Comparison of ENCODE assay signal across 1 cellular context in genomic region chr2:121755237-121756111, GRCh38.
TF ChIP-seq lines count a peak whose summit lies in the region.

Gene TSN, plus strand, starts transcription at chr2:121755651. Its CDS starts 129 bp downstream, at chr2:121755780.

TF ChIP-seq in HepG2, 621 proteins besides CTCF, POLR2A, EP300 and RAD21 (continued from another document and continues in another):
- TF ChIP-seq, protein P1, sequence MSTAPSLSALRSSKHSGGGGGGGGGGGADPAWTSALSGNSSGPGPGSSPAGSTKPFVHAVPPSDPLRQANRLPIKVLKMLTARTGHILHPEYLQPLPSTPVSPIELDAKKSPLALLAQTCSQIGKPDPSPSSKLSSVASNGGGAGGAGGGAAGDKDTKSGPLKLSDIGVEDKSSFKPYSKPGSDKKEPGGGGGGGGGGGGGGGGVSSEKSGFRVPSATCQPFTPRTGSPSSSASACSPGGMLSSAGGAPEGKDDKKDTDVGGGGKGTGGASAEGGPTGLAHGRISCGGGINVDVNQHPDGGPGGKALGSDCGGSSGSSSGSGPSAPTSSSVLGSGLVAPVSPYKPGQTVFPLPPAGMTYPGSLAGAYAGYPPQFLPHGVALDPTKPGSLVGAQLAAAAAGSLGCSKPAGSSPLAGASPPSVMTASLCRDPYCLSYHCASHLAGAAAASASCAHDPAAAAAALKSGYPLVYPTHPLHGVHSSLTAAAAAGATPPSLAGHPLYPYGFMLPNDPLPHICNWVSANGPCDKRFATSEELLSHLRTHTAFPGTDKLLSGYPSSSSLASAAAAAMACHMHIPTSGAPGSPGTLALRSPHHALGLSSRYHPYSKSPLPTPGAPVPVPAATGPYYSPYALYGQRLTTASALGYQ (CRISPR knock-in tag; IDR thresholded peaks at IDR 0.05): peak; percentile 64; the same call in 1 of the 2 replicates
- TF ChIP-seq ZNF766 (CRISPR knock-in tag; IDR thresholded peaks at IDR 0.05; ENCODE audit: borderline replicate concordance) (no peak), ZBTB42 (CRISPR knock-in tag; IDR thresholded peaks at IDR 0.05) (peak; percentile 91; the same call in 1 of the 2 replicates), FOXM1 (CRISPR knock-in tag; IDR thresholded peaks at IDR 0.05) (no peak; the same call in 1 of the 2 replicates), ZNF17 (CRISPR knock-in tag; IDR thresholded peaks at IDR 0.05) (no peak), ZNF709 (CRISPR knock-in tag; IDR thresholded peaks at IDR 0.05) (peak; percentile 59; the same call in 1 of the 2 replicates), ZNF343 (CRISPR knock-in tag; IDR thresholded peaks at IDR 0.05) (peak; percentile 65; the same call in 1 of the 2 replicates), ZNF713 (CRISPR knock-in tag; IDR thresholded peaks at IDR 0.05) (no peak), NCOR1 (IDR thresholded peaks at IDR 0.05; ENCODE audit: borderline replicate concordance, low read length) (peak; percentile 41; the same call in 1 of the 2 replicates), IRF2 (CRISPR knock-in tag; IDR thresholded peaks at IDR 0.05) (peak; percentile 98), GPBP1L1 (CRISPR knock-in tag; IDR thresholded peaks at IDR 0.05) (no peak), SAP130 (CRISPR knock-in tag; IDR thresholded peaks at IDR 0.05; ENCODE audit: low read depth) (peak; percentile 100), ZNF605 (CRISPR knock-in tag; IDR thresholded peaks at IDR 0.05) (peak; percentile 95), ZNF350 (CRISPR knock-in tag; IDR thresholded peaks at IDR 0.05; ENCODE audit: borderline replicate concordance, low read depth) (peak; percentile 98), SALL2 (CRISPR knock-in tag; IDR thresholded peaks at IDR 0.05) (peak; percentile 96; the same call in 1 of the 2 replicates), ZNF598 (CRISPR knock-in tag; IDR thresholded peaks at IDR 0.05; ENCODE audit: borderline replicate concordance) (peak; percentile 98), NAIF1 (CRISPR knock-in tag; IDR thresholded peaks at IDR 0.05; ENCODE audit: borderline replicate concordance) (peak; percentile 91; the same call in 1 of the 2 replicates), ZNF574 (CRISPR knock-in tag; IDR thresholded peaks at IDR 0.05) (peak; percentile 95), PAWR (CRISPR knock-in tag; IDR thresholded peaks at IDR 0.05; ENCODE audit: borderline replicate concordance) (no peak), PHF5A (CRISPR knock-in tag; IDR thresholded peaks at IDR 0.05; ENCODE audit: low read depth, unreplicated experiment) (peak; percentile 92), ZNF205 (CRISPR knock-in tag; IDR thresholded peaks at IDR 0.05) (peak; percentile 98), ZMYM4 (CRISPR knock-in tag; IDR thresholded peaks at IDR 0.05) (peak; percentile 97), NR2F6 (IDR thresholded peaks at IDR 0.05) (no peak), NR2F6 (CRISPR knock-in tag; IDR thresholded peaks at IDR 0.05) (peak; percentile 57; the same call in 1 of the 2 replicates), ARNTL (CRISPR knock-in tag; IDR thresholded peaks at IDR 0.05) (peak; percentile 96), CSRNP2 (CRISPR knock-in tag; conservative IDR thresholded peaks at IDR 0.05; ENCODE audit: low read depth) (no peak), KLF6 (CRISPR knock-in tag; IDR thresholded peaks at IDR 0.05) (peak; percentile 63; the same call in 1 of the 2 replicates), ZNF44 (CRISPR knock-in tag; IDR thresholded peaks at IDR 0.05) (peak; percentile 87), CC2D1A (CRISPR knock-in tag; IDR thresholded peaks at IDR 0.05) (0 out of 2 replicates have a peak, but pooled peaks have one; percentile 86), MAFK (conservative IDR thresholded peaks at IDR 0.05 in 1 of 2, IDR thresholded peaks at IDR 0.05 in 1 of 2; ENCODE audit: low read length in 2 of 2) (0 out of 4 replicates have a peak, but pooled peaks of 1 of the 2 experiments have one; percentile 25), SMYD3 (CRISPR knock-in tag; IDR thresholded peaks at IDR 0.05) (no peak), ZNF225 (CRISPR knock-in tag; IDR thresholded peaks at IDR 0.05) (peak; percentile 94; the same call in 1 of the 2 replicates), SYNCRIP (IDR thresholded peaks at IDR 0.05; ENCODE audit: insufficient read depth, low read depth, low read length) (no peak), ZBTB43 (CRISPR knock-in tag; conservative IDR thresholded peaks at IDR 0.05) (no peak), ZNF253 (CRISPR knock-in tag; IDR thresholded peaks at IDR 0.05; ENCODE audit: borderline replicate concordance) (no peak), ZNF34 (CRISPR knock-in tag; IDR thresholded peaks at IDR 0.05; ENCODE audit: borderline replicate concordance) (peak; percentile 92; the same call in 1 of the 2 replicates), ZNF703 (CRISPR knock-in tag; IDR thresholded peaks at IDR 0.05; ENCODE audit: borderline replicate concordance) (no peak)
- TF ChIP-seq, protein P2, sequence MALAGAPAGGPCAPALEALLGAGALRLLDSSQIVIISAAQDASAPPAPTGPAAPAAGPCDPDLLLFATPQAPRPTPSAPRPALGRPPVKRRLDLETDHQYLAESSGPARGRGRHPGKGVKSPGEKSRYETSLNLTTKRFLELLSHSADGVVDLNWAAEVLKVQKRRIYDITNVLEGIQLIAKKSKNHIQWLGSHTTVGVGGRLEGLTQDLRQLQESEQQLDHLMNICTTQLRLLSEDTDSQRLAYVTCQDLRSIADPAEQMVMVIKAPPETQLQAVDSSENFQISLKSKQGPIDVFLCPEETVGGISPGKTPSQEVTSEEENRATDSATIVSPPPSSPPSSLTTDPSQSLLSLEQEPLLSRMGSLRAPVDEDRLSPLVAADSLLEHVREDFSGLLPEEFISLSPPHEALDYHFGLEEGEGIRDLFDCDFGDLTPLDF (CRISPR knock-in tag; IDR thresholded peaks at IDR 0.05): peak; percentile 97
- TF ChIP-seq, protein P3, sequence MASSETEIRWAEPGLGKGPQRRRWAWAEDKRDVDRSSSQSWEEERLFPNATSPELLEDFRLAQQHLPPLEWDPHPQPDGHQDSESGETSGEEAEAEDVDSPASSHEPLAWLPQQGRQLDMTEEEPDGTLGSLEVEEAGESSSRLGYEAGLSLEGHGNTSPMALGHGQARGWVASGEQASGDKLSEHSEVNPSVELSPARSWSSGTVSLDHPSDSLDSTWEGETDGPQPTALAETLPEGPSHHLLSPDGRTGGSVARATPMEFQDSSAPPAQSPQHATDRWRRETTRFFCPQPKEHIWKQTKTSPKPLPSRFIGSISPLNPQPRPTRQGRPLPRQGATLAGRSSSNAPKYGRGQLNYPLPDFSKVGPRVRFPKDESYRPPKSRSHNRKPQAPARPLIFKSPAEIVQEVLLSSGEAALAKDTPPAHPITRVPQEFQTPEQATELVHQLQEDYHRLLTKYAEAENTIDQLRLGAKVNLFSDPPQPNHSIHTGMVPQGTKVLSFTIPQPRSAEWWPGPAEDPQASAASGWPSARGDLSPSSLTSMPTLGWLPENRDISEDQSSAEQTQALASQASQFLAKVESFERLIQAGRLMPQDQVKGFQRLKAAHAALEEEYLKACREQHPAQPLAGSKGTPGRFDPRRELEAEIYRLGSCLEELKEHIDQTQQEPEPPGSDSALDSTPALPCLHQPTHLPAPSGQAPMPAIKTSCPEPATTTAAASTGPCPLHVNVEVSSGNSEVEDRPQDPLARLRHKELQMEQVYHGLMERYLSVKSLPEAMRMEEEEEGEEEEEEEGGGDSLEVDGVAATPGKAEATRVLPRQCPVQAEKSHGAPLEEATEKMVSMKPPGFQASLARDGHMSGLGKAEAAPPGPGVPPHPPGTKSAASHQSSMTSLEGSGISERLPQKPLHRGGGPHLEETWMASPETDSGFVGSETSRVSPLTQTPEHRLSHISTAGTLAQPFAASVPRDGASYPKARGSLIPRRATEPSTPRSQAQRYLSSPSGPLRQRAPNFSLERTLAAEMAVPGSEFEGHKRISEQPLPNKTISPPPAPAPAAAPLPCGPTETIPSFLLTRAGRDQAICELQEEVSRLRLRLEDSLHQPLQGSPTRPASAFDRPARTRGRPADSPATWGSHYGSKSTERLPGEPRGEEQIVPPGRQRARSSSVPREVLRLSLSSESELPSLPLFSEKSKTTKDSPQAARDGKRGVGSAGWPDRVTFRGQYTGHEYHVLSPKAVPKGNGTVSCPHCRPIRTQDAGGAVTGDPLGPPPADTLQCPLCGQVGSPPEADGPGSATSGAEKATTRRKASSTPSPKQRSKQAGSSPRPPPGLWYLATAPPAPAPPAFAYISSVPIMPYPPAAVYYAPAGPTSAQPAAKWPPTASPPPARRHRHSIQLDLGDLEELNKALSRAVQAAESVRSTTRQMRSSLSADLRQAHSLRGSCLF (CRISPR knock-in tag; IDR thresholded peaks at IDR 0.05; ENCODE audit: borderline replicate concordance): no peak
- TF ChIP-seq, protein P4, sequence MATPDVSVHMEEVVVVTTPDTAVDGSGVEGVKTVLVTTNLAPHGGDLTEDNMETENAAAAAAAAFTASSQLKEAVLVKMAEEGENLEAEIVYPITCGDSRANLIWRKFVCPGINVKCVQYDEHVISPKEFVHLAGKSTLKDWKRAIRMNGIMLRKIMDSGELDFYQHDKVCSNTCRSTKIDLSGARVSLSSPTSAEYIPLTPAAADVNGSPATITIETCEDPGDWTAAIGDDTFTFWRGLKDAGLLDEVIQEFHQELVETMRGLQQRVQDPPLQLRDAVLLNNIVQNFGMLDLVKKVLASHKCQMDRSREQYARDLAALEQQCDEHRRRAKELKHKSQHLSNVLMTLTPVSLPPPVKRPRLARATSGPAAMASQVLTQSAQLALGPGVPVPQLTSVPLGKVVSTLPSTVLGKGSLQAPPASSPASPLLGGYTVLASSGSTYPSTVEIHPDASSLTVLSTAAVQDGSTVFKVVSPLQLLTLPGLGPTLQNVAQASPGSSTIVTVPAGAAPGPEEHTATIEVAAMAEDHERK (CRISPR knock-in tag; IDR thresholded peaks at IDR 0.05; ENCODE audit: low read depth): peak; percentile 92
- TF ChIP-seq, protein P5, sequence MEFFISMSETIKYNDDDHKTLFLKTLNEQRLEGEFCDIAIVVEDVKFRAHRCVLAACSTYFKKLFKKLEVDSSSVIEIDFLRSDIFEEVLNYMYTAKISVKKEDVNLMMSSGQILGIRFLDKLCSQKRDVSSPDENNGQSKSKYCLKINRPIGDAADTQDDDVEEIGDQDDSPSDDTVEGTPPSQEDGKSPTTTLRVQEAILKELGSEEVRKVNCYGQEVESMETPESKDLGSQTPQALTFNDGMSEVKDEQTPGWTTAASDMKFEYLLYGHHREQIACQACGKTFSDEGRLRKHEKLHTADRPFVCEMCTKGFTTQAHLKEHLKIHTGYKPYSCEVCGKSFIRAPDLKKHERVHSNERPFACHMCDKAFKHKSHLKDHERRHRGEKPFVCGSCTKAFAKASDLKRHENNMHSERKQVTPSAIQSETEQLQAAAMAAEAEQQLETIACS (CRISPR knock-in tag; IDR thresholded peaks at IDR 0.05): no peak
- TF ChIP-seq, protein P6, sequence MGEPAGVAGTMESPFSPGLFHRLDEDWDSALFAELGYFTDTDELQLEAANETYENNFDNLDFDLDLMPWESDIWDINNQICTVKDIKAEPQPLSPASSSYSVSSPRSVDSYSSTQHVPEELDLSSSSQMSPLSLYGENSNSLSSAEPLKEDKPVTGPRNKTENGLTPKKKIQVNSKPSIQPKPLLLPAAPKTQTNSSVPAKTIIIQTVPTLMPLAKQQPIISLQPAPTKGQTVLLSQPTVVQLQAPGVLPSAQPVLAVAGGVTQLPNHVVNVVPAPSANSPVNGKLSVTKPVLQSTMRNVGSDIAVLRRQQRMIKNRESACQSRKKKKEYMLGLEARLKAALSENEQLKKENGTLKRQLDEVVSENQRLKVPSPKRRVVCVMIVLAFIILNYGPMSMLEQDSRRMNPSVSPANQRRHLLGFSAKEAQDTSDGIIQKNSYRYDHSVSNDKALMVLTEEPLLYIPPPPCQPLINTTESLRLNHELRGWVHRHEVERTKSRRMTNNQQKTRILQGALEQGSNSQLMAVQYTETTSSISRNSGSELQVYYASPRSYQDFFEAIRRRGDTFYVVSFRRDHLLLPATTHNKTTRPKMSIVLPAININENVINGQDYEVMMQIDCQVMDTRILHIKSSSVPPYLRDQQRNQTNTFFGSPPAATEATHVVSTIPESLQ (CRISPR knock-in tag; conservative IDR thresholded peaks at IDR 0.05): no peak
